In genomic region chr3:187042874-187043458, GRCh38 we compare ENCODE assay signal across 1 cellular context.
TF ChIP-seq lines count a peak whose summit lies in the region.

No MANE protein-coding gene starts in this region.

TF ChIP-seq in HepG2, 621 proteins besides CTCF, POLR2A, EP300 and RAD21 (continued from another document):
- TF ChIP-seq ZBTB33 (CRISPR knock-in tag; IDR thresholded peaks at IDR 0.05) (0 out of 2 replicates have a peak, but pooled peaks have one; percentile 50), ZNF687 (CRISPR knock-in tag; IDR thresholded peaks at IDR 0.05) (peak; percentile 61), ZFY (CRISPR knock-in tag; IDR thresholded peaks at IDR 0.05) (peak; percentile 21; the same call in 1 of the 2 replicates), ARID4A (CRISPR knock-in tag; IDR thresholded peaks at IDR 0.05; ENCODE audit: borderline replicate concordance) (0 out of 2 replicates have a peak, but pooled peaks have one; percentile 7), ZFX (CRISPR knock-in tag; IDR thresholded peaks at IDR 0.05; ENCODE audit: low read depth) (peak; percentile 27; the same call in 1 of the 2 replicates), SSRP1 (CRISPR knock-in tag; IDR thresholded peaks at IDR 0.05) (peak; percentile 26; the same call in 1 of the 2 replicates), ZNF768 (CRISPR knock-in tag; IDR thresholded peaks at IDR 0.05) (no peak)
